Comparison of ENCODE assay signal across 8 cellular contexts in genomic region chr10:3783313-3783689, GRCh38.
DNase-seq lines count a peak whose midpoint lies in the region; FAIRE-seq and TF ChIP-seq lines count a peak whose summit lies in the region.

No MANE protein-coding gene starts in this region.

- in situ Hi-C loops in brain microvascular endothelial cell (cut with HindIII; ENCODE audit: low pct_ligation_motif_present, low sequenced_read_pairs): no loop called here

- no peak for FAIRE-seq in HTR-8/SVneo (lab: Jason Lieb, UNC)

- H3K27me3 ChIP-seq in HUES6 (ENCODE audit: control insufficient read depth, insufficient read depth, low read length) (no peaks in the 10 kb centered on the region), brain microvascular endothelial cell (replicated peaks) (no peaks in the 10 kb centered on the region)

- DNase-seq in Ammon's horn (ENCODE audit: low spot score) (peak; percentile 71), GM19238 (ENCODE audit: insufficient read length, low spot score) (peak; percentile 60), T-helper 9 cell (peak; percentile 55), brain microvascular endothelial cell (peak; percentile 50), islet precursor cell (peak; percentile 72), HTR-8/SVneo (ENCODE audit: insufficient read length, low spot score) (no peak)
- peak; percentile 85 for DNase-seq in stimulated activated CD4-positive, alpha-beta T cell treated with anti-CD3 and anti-CD28 coated beads, Interleukin-15, amount 100 ng/mL, for 24 hours

- no peaks in the 10 kb centered on the region for H3K9me3 ChIP-seq in HUES6 (ENCODE audit: control insufficient read depth, insufficient read depth, low read depth, low read length)

- TF ChIP-seq CTCF in brain microvascular endothelial cell (IDR thresholded peaks at IDR 0.05; ENCODE audit: low read depth, low read length, missing control alignments): no peak

- peaks cover 37% of the 10 kb centered on the region for H3K4me1 ChIP-seq in HUES6 (ENCODE audit: control insufficient read depth, insufficient read depth, low read length)

- H3K9ac ChIP-seq in HUES6 (ENCODE audit: low read length): peak overlapping the region; percentile 99

- H3K36me3 ChIP-seq in HUES6 (ENCODE audit: control insufficient read depth, insufficient read depth, low read length) (peaks cover 42% of the 10 kb centered on the region), brain microvascular endothelial cell (replicated peaks) (peaks cover 64% of the 10 kb centered on the region)

- peak overlapping the region; percentile 97 for H3K27ac ChIP-seq in HUES6 (ENCODE audit: low read depth, low read length)
- peak overlapping the region; percentile 97 for H3K27ac ChIP-seq in brain microvascular endothelial cell

- peak overlapping the region; percentile 77 for H3K4me3 ChIP-seq in HUES6 (ENCODE audit: low read depth, low read length)
- H3K4me3 ChIP-seq in brain microvascular endothelial cell (ENCODE audit: low read depth, low read length): peak overlapping the region; percentile 98
